19 cellular contexts compared by ENCODE assay signal in genomic region chr6:90212274-90212673, GRCh38.
A peak's percentile ranks its signal among the peaks of the same experiment; 100 is the strongest.
DNase-seq lines count a peak whose midpoint lies in the region; ATAC-seq and TF ChIP-seq lines count a peak whose summit lies in the region.
"Had no signal": no experiment of that assay in that cellular context is flagged by ENCODE, and none has a peak within 500 bp of the region (broad histone marks: within the 10 kb centered on the region; RNA-seq: fewer than 3 reads in every experiment).

No MANE protein-coding gene starts in this region.

- H3K9ac ChIP-seq in endodermal cell (ENCODE audit: extremely low read depth, low read length, poor library complexity, severe bottlenecking) = no peak overlapping the region

- no peaks in the 10 kb centered on the region for H3K9me3 ChIP-seq in CD4-positive, alpha-beta T cell (ENCODE audit: control insufficient read depth, low read length)
- H3K9me3 ChIP-seq in endodermal cell (ENCODE audit: control insufficient read depth, low read length) = no peaks in the 10 kb centered on the region
- H3K9me3 ChIP-seq: mucosa of descending colon, testis had no signal

- peaks cover 23% of the 10 kb centered on the region for H3K4me1 ChIP-seq in endodermal cell (ENCODE audit: control insufficient read depth, insufficient read depth, low read length)

- H3K4me3 ChIP-seq in GM12864 (ENCODE audit: low read depth, low read length) (no peak overlapping the region), endodermal cell (ENCODE audit: low read length) (no peak overlapping the region)
- H3K4me3 ChIP-seq: mucosa of descending colon, testis had no signal

- peaks cover 21% of the 10 kb centered on the region for H3K36me3 Mint-ChIP-seq in CD4-positive, alpha-beta T cell (ENCODE audit: low read depth)
- H3K36me3 Mint-ChIP-seq in endodermal cell (ENCODE audit: low read depth) = peaks cover 9% of the 10 kb centered on the region

- peaks cover 70% of the 10 kb centered on the region for H3K4me1 Mint-ChIP-seq in CD4-positive, alpha-beta T cell (ENCODE audit: low read depth)
- H3K4me1 Mint-ChIP-seq in endodermal cell = peaks cover 17% of the 10 kb centered on the region

- CTCF ChIA-PET in CD4-positive, alpha-beta T cell (lab: Charles Lee) = interaction anchor here (0.8 to 1.5 kb wide), 4 partner anchors 8 to 272 kb away, joined by 3 to 5 read pairs (median 4); no protein-coding TSS in a partner anchor

- H3K36me3 ChIP-seq in endodermal cell (ENCODE audit: control insufficient read depth, insufficient read depth, low read length) = peaks cover 5% of the 10 kb centered on the region

- peak in 4 of 10 experiments; percentile 17 to 41 (median 28) for DNase-seq in CD4-positive, alpha-beta T cell
- DNase-seq in GM12864 (ENCODE audit: low read depth) (no peak), T follicular helper cell (ENCODE audit: low read depth) (peak; percentile 29), endodermal cell (peak; percentile 50), cerebellum (ENCODE audit: low spot score) (no peak), MV-4-11 (lab: John Stamatoyannopoulos, UW) (no peak)
- DNase-seq: activated CD4-positive, alpha-beta T cell treated with anti-CD3 and anti-CD28 coated beads for 4 hours; activated T-cell treated with anti-CD3 and anti-CD28 coated beads, Interleukin-2, amount 50 U/mL, for 1 hour; amygdala; Kasumi-1; mucosa of descending colon; NCI-H345; occipital lobe; SIG-M5; stimulated activated CD4-positive, alpha-beta T cell treated with anti-CD3 and anti-CD28 coated beads, Interleukin-1b, Interleukin-23, amount 100 ng/mL, for 48 hours; T-helper 9 cell; testis had no signal

- peak; percentile 47 for ATAC-seq in CD4-positive, alpha-beta T cell (ENCODE audit: poor library complexity)
- no peak for ATAC-seq in HG03460 (IDR thresholded peaks at IDR 0.05; ENCODE audit: unreplicated experiment)
- ATAC-seq: mucosa of descending colon, sciatic nerve had no signal

- no peaks in the 10 kb centered on the region for H3K27me3 Mint-ChIP-seq in CD4-positive, alpha-beta T cell
- H3K27me3 Mint-ChIP-seq in endodermal cell (ENCODE audit: insufficient read depth) = no peaks in the 10 kb centered on the region

- intact Hi-C loops in CD4-positive, alpha-beta T cell (cut with DNase I, micrococcal nuclease) = loop anchor here in 1 of 2 experiments (2.0 to 5.0 kb wide), 3 partner anchors 80 to 265 kb away; no protein-coding TSS in a partner anchor

- no peak overlapping the region for H3K27ac Mint-ChIP-seq in CD4-positive, alpha-beta T cell
- no peak overlapping the region for H3K27ac Mint-ChIP-seq in endodermal cell

- peak overlapping the region; percentile 52 for H3K4me3 Mint-ChIP-seq in CD4-positive, alpha-beta T cell
- no peak overlapping the region for H3K4me3 Mint-ChIP-seq in endodermal cell

- TF ChIP-seq CTCF in CD4-positive, alpha-beta T cell (IDR thresholded peaks at IDR 0.05) = no peak
- TF ChIP-seq CTCF in GM12864 (IDR thresholded peaks at IDR 0.05; ENCODE audit: low read depth, low read length, missing control alignments) = peak; percentile 16
- TF ChIP-seq CTCF in endodermal cell (conservative IDR thresholded peaks at IDR 0.05) = peak; percentile 49

- POLR2A ChIA-PET in CD4-positive, alpha-beta T cell (lab: Charles Lee) = interaction anchor here (0.8 to 1.0 kb wide), 3 partner anchors 13 to 84 kb away, joined by 3 to 5 read pairs (median 4); partner anchors contain the start of gene BACH2

- no peaks in the 10 kb centered on the region for H3K27me3 ChIP-seq in CD4-positive, alpha-beta T cell (ENCODE audit: control insufficient read depth, insufficient read depth, low read length)
- H3K27me3 ChIP-seq in endodermal cell (ENCODE audit: control insufficient read depth, insufficient read depth, low read length, poor library complexity, severe bottlenecking) = no peaks in the 10 kb centered on the region
- H3K27me3 ChIP-seq: testis had no signal

- no peaks in the 10 kb centered on the region for H3K9me3 Mint-ChIP-seq in CD4-positive, alpha-beta T cell
- no peaks in the 10 kb centered on the region for H3K9me3 Mint-ChIP-seq in endodermal cell

- WGBS in endodermal cell (ENCODE audit: insufficient coverage in 1 of 2, insufficient read length in 1 of 2), 2 experiments = 94% methylated on average over 3 of the region's 3 CpGs; no CpG with 5 or more reads in 1 of the 2 experiments

- peak overlapping the region; percentile 15 for H3K27ac ChIP-seq in CD4-positive, alpha-beta T cell (ENCODE audit: low read depth, low read length)
- no peak overlapping the region for H3K27ac ChIP-seq in endodermal cell (ENCODE audit: low read depth, low read length)
- H3K27ac ChIP-seq: testis had no signal

Comparison
In these comparisons a context has a peak if more than half of its experiments do, and no peak if none do; other contexts are left out.
1. DNase-seq: peak in T follicular helper cell (single experiment) and endodermal cell (single experiment); none in GM12864 (single experiment), cerebellum (single experiment) and MV-4-11 (single experiment).